Comparison of ENCODE assay signal across 8 cellular contexts in the genomic region with DNA sequence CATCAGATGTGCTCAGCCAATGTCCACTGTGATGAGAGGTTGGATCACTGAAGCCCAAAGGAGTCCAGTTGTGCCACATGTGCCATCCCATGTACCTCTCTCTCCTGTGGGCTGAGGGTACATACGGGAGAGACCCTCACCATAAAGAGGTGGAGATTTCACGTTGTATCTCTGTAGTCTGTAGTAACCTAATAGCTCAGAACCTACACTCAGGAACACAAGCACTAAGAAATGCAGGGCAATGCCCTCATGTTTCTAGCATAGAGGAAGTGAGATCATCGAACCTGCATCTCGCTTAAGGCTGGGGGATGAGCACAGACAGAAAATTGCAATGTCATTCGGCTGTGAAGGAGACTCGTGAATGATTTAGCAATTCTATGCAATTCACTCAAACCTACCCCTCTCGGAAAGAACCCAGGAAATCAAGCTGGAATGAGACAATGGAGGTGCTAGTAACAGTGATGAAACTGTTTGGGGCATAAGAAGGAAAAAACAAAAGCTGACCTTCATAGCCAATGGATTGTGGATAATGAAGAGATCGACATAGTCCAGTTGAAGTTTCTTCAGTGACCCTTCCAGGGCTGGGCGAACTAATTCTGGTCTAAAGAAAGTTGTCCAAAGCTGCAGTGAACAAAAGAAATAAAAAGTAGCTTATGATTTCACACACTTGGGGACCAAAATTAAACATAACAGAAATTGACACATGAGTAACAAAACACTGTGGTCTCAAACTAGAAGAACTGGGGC.
DNase-seq lines count a peak whose midpoint lies in the region; ATAC-seq and TF ChIP-seq lines count a peak whose summit lies in the region.

No MANE protein-coding gene starts in this region.

- peaks cover 23% of the 10 kb centered on the region for H3K4me1 ChIP-seq in A673 (ENCODE audit: insufficient read depth, low read length, poor library complexity, severe bottlenecking)
- H3K4me1 ChIP-seq in mammary epithelial cell (ENCODE audit: insufficient read depth, low read length) = peaks cover 9% of the 10 kb centered on the region

- no peak overlapping the region for H3K4me2 ChIP-seq in mammary epithelial cell (ENCODE audit: insufficient read depth, low read depth, low read length)

- peak; percentile 82 for ATAC-seq in GM18907 (IDR thresholded peaks at IDR 0.05; ENCODE audit: unreplicated experiment)
- no peak for ATAC-seq in HG03439 (IDR thresholded peaks at IDR 0.05; ENCODE audit: unreplicated experiment)

- no peaks in the 10 kb centered on the region for H4K20me1 ChIP-seq in mammary epithelial cell (ENCODE audit: insufficient read depth, low read length)

- CTCF ChIA-PET in A673 (lab: Charles Lee) (interaction anchor here (2.8 kb wide), 1 partner anchor 435 kb away, joined by 17 read pairs; no protein-coding TSS in a partner anchor), mammary epithelial cell (lab: Charles Lee; ENCODE audit: low non-redundant PET) (no interaction called here)

- H3K27ac ChIP-seq in A673 (ENCODE audit: low read depth, low read length, poor library complexity, severe bottlenecking) = peak overlapping the region; percentile 73
- no peak overlapping the region for H3K27ac ChIP-seq in mammary epithelial cell (ENCODE audit: insufficient read depth, low read depth, low read length)

- no peak overlapping the region for H3K4me3 ChIP-seq in A673 (ENCODE audit: low read depth, low read length, poor library complexity, severe bottlenecking)
- no peak overlapping the region for H3K4me3 ChIP-seq in mammary epithelial cell (replicated peaks in 1 of 3; ENCODE audit: insufficient read depth in 1 of 3, low read depth in 2 of 3, low read length in 3 of 3)

- H3K79me2 ChIP-seq in mammary epithelial cell (ENCODE audit: insufficient read depth, low read length) = no peaks in the 10 kb centered on the region

- H3K36me3 ChIP-seq in A673 (ENCODE audit: insufficient read depth, low read length, poor library complexity, severe bottlenecking) = no peaks in the 10 kb centered on the region
- H3K36me3 ChIP-seq in mammary epithelial cell (ENCODE audit: insufficient read depth, low read length) = no peaks in the 10 kb centered on the region

- H3K27me3 ChIP-seq in A673 (replicated peaks; ENCODE audit: insufficient read depth, low read depth, low read length, poor library complexity) (no peaks in the 10 kb centered on the region), mammary epithelial cell (ENCODE audit: insufficient read depth, low read length) (no peaks in the 10 kb centered on the region)

- in situ Hi-C loops in mammary epithelial cell (cut with MboI; ENCODE audit: low sequenced_read_pairs in 2 of 2) (loop anchor here (5.0 to 25.0 kb wide), 4 partner anchors 270 to 440 kb away; no protein-coding TSS in a partner anchor), GM13977 (cut with MboI; ENCODE audit: low pct_unique_long_range_greater_than_20kb, low sequenced_read_pairs, unreplicated experiment) (no loop called here)

- intact Hi-C loops in A673 (cut with micrococcal nuclease; ENCODE audit: unreplicated experiment) = loop anchor here (5.0 kb wide), 1 partner anchor 98 kb away; no protein-coding TSS in a partner anchor
- intact Hi-C loops in mammary epithelial cell (cut with micrococcal nuclease) = loop anchor here (10.0 kb wide), 1 partner anchor 340 kb away; no protein-coding TSS in a partner anchor

- H3K9me3 ChIP-seq in A673 (ENCODE audit: low read depth, low read length, poor library complexity, severe bottlenecking) = no peaks in the 10 kb centered on the region
- no peaks in the 10 kb centered on the region for H3K9me3 ChIP-seq in mammary epithelial cell (replicated peaks; ENCODE audit: insufficient read depth, low read length)

- no peak overlapping the region for H3K9ac ChIP-seq in mammary epithelial cell (ENCODE audit: insufficient read depth, low read length)

- TF ChIP-seq CTCF in A673 (conservative IDR thresholded peaks at IDR 0.05; ENCODE audit: low read depth, low read length) (no peak), mammary epithelial cell (conservative IDR thresholded peaks at IDR 0.05 in 1 of 2, IDR thresholded peaks at IDR 0.05 in 1 of 2; ENCODE audit: extremely low read depth in 1 of 2, insufficient read depth in 1 of 2, low read depth in 1 of 2, low read length in 2 of 2) (no peak), GM13977 (IDR thresholded peaks at IDR 0.05; ENCODE audit: extremely low read depth, insufficient read depth, missing control alignments) (no peak)

- peak overlapping the region; percentile 61 for H2AFZ ChIP-seq in mammary epithelial cell (ENCODE audit: low read depth, low read length)

- WGBS in mammary epithelial cell (ENCODE audit: low coverage, missing lambda C conversion rate) = 76% methylated on average over 9 of the region's 9 CpGs

- POLR2A ChIA-PET in A673 (lab: Charles Lee; ENCODE audit: low non-redundant PET) = no interaction called here

- peak; percentile 83 for DNase-seq in A673 (ENCODE audit: low spot score)
- peak; percentile 54 for DNase-seq in M059J (ENCODE audit: low read depth)
- DNase-seq in mammary epithelial cell = peak; percentile 23
- DNase-seq in retina = peak; percentile 21
- no peak for DNase-seq in GM13977 (ENCODE audit: low spot score)
- DNase-seq in ecto neural progenitor cell (ENCODE audit: low spot score) = no peak

- BruUV-seq in A673 (replicated peaks; lab: Mats Ljungman, UMichigan) (TSS peak; percentile 90), mammary epithelial cell (replicated peaks; lab: Mats Ljungman, UMichigan) (no TSS peak)

- dilution Hi-C loops in mammary epithelial cell (cut with HindIII; ENCODE audit: low sequenced_read_pairs) = loop anchor here (5.0 kb wide), 1 partner anchor 83 kb away; no protein-coding TSS in a partner anchor

Comparison
In these comparisons a context has a peak if more than half of its experiments do, and no peak if none do; other contexts are left out.
1. DNase-seq: peak in A673 (single experiment), M059J (single experiment), mammary epithelial cell (single experiment) and retina (single experiment); none in GM13977 (single experiment) and ecto neural progenitor cell (single experiment).